ENCODE assay signal across 1 cellular context in genomic region chr6:34760108-34760507, GRCh38.
TF ChIP-seq lines count a peak whose summit lies in the region.

No MANE protein-coding gene starts in this region.

TF ChIP-seq in H1, 55 proteins besides CTCF, POLR2A, EP300 and RAD21:
- no peak for TF ChIP-seq POLR2AphosphoS5 (IDR thresholded peaks at IDR 0.05; ENCODE audit: low read depth, low read length)
- TF ChIP-seq KDM5A (IDR thresholded peaks at IDR 0.05; ENCODE audit: low read length), result no peak
- no peak for TF ChIP-seq MAFK (IDR thresholded peaks at IDR 0.05; ENCODE audit: low read depth, low read length)
- no peak for TF ChIP-seq CHD1 (IDR thresholded peaks at IDR 0.05; ENCODE audit: low read depth, low read length)
- no peak for TF ChIP-seq USF2 (IDR thresholded peaks at IDR 0.05; ENCODE audit: low read length)
- TF ChIP-seq TAF1 (IDR thresholded peaks at IDR 0.05; ENCODE audit: low read depth, low read length), result no peak
TF ChIP-seq in H1: peak in this region for 0.
